In the genomic region with DNA sequence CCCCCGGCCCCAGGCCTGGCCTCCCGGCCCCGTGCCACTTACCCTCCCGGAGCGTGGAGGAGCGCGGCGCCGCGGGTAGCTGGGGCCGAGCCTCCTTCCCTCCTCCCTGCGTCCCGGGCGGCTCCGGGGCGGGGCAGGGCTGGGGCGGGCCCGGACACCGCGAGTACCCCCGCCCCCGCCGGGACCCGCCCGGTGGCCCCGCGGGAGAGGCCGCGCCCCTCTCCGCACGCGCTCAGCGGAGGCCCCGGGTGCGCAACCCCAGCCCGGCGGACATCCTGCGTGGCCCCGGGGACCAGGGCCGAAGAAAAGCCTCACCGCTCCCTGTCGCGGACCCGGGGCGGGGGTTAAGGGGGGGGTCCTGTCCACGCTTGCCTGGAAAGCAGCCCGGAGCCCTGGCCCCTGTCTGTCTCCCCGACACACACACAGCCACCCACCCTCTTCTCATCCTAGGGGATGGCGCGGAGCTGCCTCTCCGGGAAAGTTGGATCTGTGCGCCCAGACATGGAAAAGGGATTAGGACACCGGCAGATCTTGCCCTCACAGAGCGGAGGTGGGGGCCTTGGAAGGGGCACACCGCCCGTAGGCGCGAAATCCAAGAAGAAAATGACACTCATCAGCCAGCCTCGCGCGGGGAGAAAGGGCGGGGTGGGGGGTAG, we compare ENCODE assay signal across 1 cellular context.
A peak's percentile ranks its signal among the peaks of the same experiment; 100 is the strongest.
TF ChIP-seq lines count a peak whose summit lies in the region.

A gene with protein sequence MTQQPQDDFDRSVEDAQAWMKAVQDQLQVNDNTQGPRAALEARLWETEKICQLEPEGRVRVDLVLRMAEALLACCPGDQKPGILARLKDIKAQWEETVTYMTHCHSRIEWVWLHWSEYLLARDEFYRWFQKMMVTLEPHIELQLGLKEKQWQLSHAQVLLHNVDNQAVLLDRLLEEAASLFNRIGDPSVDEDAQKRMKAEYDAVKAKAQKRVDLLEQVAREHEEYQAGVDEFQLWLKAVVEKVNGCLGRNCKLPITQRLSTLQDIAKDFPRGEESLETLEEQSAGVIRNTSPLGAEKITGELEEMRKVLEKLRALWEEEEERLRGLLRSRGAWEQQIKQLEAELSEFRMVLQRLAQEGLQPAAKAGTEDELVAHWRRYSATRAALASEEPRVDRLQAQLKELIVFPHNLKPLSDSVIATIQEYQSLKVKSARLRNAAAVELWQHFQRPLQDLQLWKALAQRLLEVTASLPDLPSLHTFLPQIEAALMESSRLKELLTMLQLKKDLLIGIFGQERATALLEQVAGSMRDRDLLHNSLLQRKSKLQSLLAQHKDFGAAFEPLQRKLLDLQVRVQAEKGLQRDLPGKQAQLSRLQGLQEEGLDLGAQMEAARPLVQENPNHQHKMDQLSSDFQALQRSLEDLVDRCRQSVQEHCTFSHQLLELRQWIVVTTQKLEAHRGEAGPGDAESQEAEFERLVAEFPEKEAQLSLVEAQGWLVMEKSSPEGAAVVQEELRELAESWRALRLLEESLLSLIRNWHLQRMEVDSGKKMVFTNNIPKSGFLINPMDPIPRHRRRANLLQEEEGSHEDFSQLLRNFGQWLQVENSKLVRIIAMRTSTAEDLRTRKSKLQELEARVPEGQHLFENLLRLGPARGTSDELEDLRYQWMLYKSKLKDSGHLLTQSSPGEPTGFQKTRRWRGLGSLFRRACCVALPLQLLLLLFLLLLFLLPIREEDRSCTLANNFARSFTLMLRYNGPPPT (minus strand): TSS at position 97 of the 656 bp plus-strand sequence. CDS start 40,829 bp downstream, outside the sequence.

TF ChIP-seq in HepG2, 621 proteins besides CTCF, POLR2A, EP300 and RAD21 (continued from another document and continues in another):
- TF ChIP-seq, protein P1, sequence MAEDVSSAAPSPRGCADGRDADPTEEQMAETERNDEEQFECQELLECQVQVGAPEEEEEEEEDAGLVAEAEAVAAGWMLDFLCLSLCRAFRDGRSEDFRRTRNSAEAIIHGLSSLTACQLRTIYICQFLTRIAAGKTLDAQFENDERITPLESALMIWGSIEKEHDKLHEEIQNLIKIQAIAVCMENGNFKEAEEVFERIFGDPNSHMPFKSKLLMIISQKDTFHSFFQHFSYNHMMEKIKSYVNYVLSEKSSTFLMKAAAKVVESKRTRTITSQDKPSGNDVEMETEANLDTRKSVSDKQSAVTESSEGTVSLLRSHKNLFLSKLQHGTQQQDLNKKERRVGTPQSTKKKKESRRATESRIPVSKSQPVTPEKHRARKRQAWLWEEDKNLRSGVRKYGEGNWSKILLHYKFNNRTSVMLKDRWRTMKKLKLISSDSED (CRISPR knock-in tag; IDR thresholded peaks at IDR 0.05) = no peak
- no peak for TF ChIP-seq ZNF720 (CRISPR knock-in tag; IDR thresholded peaks at IDR 0.05)
- TF ChIP-seq ZNF326 (CRISPR knock-in tag; IDR thresholded peaks at IDR 0.05; ENCODE audit: borderline replicate concordance) = no peak
- no peak for TF ChIP-seq KDM5B (CRISPR knock-in tag; IDR thresholded peaks at IDR 0.05; ENCODE audit: borderline replicate concordance)
- TF ChIP-seq ZBTB38 (CRISPR knock-in tag; IDR thresholded peaks at IDR 0.05) = 0 out of 2 replicates have a peak, but pooled peaks have one; percentile 7
- TF ChIP-seq TBP (CRISPR knock-in tag; IDR thresholded peaks at IDR 0.05) = no peak
- no peak for TF ChIP-seq ZNF496 (CRISPR knock-in tag; IDR thresholded peaks at IDR 0.05; ENCODE audit: insufficient replicate concordance)
- TF ChIP-seq, protein P2, sequence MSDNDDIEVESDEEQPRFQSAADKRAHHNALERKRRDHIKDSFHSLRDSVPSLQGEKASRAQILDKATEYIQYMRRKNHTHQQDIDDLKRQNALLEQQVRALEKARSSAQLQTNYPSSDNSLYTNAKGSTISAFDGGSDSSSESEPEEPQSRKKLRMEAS (IDR thresholded peaks at IDR 0.05) = peak; percentile 65
- TF ChIP-seq MAZ (IDR thresholded peaks at IDR 0.05; ENCODE audit: borderline replicate concordance, low read depth, low read length) = no peak
- TF ChIP-seq MAZ (CRISPR knock-in tag; IDR thresholded peaks at IDR 0.05; ENCODE audit: low read depth) = peak; percentile 39; the same call in 1 of the 2 replicates
- TF ChIP-seq ZFP62 (CRISPR knock-in tag; IDR thresholded peaks at IDR 0.05) = no peak
- no peak for TF ChIP-seq ZNF768 (CRISPR knock-in tag; IDR thresholded peaks at IDR 0.05)
- no peak for TF ChIP-seq HNRNPL (IDR thresholded peaks at IDR 0.05; ENCODE audit: low read depth, low read length)
- TF ChIP-seq, protein P3, sequence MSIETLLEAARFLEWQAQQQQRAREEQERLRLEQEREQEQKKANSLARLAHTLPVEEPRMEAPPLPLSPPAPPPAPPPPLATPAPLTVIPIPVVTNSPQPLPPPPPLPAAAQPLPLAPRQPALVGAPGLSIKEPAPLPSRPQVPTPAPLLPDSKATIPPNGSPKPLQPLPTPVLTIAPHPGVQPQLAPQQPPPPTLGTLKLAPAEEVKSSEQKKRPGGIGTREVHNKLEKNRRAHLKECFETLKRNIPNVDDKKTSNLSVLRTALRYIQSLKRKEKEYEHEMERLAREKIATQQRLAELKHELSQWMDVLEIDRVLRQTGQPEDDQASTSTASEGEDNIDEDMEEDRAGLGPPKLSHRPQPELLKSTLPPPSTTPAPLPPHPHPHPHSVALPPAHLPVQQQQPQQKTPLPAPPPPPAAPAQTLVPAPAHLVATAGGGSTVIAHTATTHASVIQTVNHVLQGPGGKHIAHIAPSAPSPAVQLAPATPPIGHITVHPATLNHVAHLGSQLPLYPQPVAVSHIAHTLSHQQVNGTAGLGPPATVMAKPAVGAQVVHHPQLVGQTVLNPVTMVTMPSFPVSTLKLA (IDR thresholded peaks at IDR 0.05) = no peak
- TF ChIP-seq, protein P4, sequence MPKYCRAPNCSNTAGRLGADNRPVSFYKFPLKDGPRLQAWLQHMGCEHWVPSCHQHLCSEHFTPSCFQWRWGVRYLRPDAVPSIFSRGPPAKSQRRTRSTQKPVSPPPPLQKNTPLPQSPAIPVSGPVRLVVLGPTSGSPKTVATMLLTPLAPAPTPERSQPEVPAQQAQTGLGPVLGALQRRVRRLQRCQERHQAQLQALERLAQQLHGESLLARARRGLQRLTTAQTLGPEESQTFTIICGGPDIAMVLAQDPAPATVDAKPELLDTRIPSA (CRISPR knock-in tag; IDR thresholded peaks at IDR 0.05; ENCODE audit: borderline replicate concordance) = no peak
- TF ChIP-seq CHCHD3 (CRISPR knock-in tag; IDR thresholded peaks at IDR 0.05) = no peak
- TF ChIP-seq ZNF3 (CRISPR knock-in tag; IDR thresholded peaks at IDR 0.05) = no peak
- TF ChIP-seq SSRP1 (CRISPR knock-in tag; IDR thresholded peaks at IDR 0.05) = no peak
- TF ChIP-seq SAFB2 (CRISPR knock-in tag; IDR thresholded peaks at IDR 0.05; ENCODE audit: borderline replicate concordance, low read depth) = no peak
- TF ChIP-seq, protein P5, sequence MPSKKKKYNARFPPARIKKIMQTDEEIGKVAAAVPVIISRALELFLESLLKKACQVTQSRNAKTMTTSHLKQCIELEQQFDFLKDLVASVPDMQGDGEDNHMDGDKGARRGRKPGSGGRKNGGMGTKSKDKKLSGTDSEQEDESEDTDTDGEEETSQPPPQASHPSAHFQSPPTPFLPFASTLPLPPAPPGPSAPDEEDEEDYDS (CRISPR knock-in tag; IDR thresholded peaks at IDR 0.05) = no peak
- TF ChIP-seq, protein P6, sequence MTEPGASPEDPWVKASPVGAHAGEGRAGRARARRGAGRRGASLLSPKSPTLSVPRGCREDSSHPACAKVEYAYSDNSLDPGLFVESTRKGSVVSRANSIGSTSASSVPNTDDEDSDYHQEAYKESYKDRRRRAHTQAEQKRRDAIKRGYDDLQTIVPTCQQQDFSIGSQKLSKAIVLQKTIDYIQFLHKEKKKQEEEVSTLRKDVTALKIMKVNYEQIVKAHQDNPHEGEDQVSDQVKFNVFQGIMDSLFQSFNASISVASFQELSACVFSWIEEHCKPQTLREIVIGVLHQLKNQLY (CRISPR knock-in tag; IDR thresholded peaks at IDR 0.05) = no peak
- 0 out of 2 replicates have a peak, but pooled peaks have one; percentile 50 for TF ChIP-seq HOXA5 (CRISPR knock-in tag; IDR thresholded peaks at IDR 0.05)
- 0 out of 2 replicates have a peak, but pooled peaks have one; percentile 29 for TF ChIP-seq ZSCAN21 (CRISPR knock-in tag; IDR thresholded peaks at IDR 0.05; ENCODE audit: borderline replicate concordance)
- TF ChIP-seq ZMYM2 (CRISPR knock-in tag; IDR thresholded peaks at IDR 0.05) = no peak
- peak; percentile 53 for TF ChIP-seq ZNF883 (CRISPR knock-in tag; IDR thresholded peaks at IDR 0.05; ENCODE audit: not compliant biosample characterization)
- TF ChIP-seq, protein P7, sequence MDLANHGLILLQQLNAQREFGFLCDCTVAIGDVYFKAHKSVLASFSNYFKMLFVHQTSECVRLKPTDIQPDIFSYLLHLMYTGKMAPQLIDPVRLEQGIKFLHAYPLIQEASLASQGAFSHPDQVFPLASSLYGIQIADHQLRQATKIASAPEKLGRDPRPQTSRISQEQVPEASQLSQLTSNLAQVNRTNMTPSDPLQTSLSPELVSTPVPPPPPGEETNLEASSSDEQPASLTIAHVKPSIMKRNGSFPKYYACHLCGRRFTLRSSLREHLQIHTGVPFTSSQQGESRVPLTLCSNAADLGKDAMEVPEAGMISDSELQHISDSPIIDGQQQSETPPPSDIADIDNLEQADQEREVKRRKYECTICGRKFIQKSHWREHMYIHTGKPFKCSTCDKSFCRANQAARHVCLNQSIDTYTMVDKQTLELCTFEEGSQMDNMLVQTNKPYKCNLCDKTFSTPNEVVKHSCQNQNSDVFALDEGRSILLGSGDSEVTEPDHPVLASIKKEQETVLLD (CRISPR knock-in tag; IDR thresholded peaks at IDR 0.05; ENCODE audit: low read depth) = peak; percentile 47
- TF ChIP-seq, protein P8, sequence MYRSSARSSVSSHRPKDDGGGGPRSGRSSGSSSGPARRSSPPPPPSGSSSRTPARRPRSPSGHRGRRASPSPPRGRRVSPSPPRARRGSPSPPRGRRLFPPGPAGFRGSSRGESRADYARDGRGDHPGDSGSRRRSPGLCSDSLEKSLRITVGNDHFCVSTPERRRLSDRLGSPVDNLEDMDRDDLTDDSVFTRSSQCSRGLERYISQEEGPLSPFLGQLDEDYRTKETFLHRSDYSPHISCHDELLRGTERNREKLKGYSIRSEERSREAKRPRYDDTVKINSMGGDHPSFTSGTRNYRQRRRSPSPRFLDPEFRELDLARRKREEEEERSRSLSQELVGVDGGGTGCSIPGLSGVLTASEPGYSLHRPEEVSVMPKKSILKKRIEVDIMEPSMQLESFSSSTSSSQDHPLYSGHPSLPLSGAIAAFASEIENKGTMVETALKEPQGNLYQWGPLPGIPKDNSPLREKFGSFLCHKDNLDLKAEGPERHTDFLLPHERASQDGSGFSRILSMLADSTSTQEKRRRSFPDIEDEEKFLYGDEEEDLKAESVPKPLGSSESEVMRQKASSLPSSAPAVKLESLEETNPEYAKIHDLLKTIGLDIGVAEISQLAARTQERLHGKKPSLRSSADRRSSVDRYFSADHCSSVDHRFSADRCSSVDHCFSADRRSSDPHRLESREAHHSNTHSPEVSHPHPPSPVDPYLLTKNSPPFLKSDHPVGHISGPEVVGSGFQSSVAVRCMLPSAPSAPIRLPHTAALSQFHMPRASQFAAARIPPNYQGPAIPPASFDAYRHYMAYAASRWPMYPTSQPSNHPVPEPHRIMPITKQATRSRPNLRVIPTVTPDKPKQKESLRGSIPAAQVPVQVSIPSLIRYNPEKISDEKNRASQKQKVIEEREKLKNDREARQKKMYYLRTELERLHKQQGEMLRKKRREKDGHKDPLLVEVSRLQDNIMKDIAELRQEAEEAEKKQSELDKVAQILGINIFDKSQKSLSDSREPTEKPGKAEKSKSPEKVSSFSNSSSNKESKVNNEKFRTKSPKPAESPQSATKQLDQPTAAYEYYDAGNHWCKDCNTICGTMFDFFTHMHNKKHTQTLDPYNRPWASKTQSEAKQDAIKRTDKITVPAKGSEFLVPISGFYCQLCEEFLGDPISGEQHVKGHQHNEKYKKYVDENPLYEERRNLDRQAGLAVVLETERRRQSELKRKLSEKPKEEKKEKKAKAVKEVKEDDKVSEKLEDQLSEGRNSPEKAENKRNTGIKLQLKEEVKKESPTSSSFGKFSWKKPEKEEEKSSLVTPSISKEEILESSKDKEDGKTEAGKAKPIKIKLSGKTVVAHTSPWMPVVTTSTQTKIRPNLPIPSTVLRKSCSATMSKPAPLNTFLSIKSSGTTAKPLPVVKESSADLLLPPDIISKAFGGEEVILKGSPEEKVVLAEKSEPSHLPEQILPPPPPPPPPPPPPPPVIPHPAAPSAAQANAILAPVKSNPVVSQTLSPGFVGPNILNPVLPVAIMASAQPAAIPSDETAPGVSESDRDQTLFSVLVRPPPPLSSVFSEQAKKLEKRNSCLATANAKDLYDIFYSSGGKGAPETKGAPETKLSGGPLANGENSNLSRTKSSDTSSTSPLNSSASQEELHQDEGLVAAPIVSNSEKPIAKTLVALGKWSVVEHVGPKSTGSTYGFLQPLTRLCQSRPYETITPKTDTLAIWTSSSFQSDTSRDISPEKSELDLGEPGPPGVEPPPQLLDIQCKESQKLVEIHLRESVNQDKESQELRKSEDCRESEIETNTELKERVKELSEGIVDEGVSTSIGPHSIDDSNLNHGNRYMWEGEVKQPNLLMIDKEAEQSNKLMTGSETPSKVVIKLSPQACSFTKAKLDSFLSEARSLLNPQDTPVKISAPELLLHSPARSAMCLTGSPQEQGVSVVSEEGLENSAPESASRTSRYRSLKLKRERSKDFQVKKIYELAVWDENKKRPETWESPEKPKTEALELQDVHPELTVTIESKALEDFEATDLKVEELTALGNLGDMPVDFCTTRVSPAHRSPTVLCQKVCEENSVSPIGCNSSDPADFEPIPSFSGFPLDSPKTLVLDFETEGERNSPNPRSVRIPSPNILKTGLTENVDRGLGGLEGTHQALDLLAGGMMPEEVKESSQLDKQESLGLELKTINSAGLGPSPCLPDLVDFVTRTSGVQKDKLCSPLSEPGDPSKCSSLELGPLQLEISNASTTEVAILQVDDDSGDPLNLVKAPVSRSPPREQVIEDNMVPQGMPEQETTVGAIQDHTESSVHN (CRISPR knock-in tag; IDR thresholded peaks at IDR 0.05) = no peak
- no peak for TF ChIP-seq ZNF124 (CRISPR knock-in tag; IDR thresholded peaks at IDR 0.05)
- 0 out of 2 replicates have a peak, but pooled peaks have one; percentile 5 for TF ChIP-seq ZFP90 (CRISPR knock-in tag; IDR thresholded peaks at IDR 0.05; ENCODE audit: borderline replicate concordance)
- TF ChIP-seq ZNF766 (CRISPR knock-in tag; IDR thresholded peaks at IDR 0.05; ENCODE audit: borderline replicate concordance) = no peak
- no peak for TF ChIP-seq HNF4A (CRISPR knock-in tag; IDR thresholded peaks at IDR 0.05)
- no peak for TF ChIP-seq JARID2 (CRISPR knock-in tag; IDR thresholded peaks at IDR 0.05; ENCODE audit: insufficient replicate concordance)
- no peak for TF ChIP-seq ZNF329 (CRISPR knock-in tag; IDR thresholded peaks at IDR 0.05; ENCODE audit: low read depth)
- TF ChIP-seq POLR2G (IDR thresholded peaks at IDR 0.05; ENCODE audit: low read depth, low read length) = 0 out of 2 replicates have a peak, but pooled peaks have one; percentile 21
- 0 out of 2 replicates have a peak, but pooled peaks have one; percentile 16 for TF ChIP-seq ERF (CRISPR knock-in tag; IDR thresholded peaks at IDR 0.05)
- TF ChIP-seq, protein P9, sequence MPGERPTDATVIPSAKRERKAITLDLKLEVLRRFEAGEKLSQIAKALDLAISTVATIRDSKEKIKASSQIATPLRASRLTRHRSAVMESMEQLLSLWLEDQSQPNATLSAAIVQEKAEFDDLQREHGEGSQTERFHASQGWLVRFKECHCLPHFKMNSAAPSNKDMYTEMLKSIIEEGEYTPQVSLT (CRISPR knock-in tag; IDR thresholded peaks at IDR 0.05; ENCODE audit: borderline replicate concordance, low read depth) = no peak
- no peak for TF ChIP-seq FOXO1 (CRISPR knock-in tag; IDR thresholded peaks at IDR 0.05)
- TF ChIP-seq U2AF1 (optimal IDR thresholded peaks at IDR 0.05; ENCODE audit: low read depth, low read length) = no peak
- TF ChIP-seq NR2F2 (IDR thresholded peaks at IDR 0.05; ENCODE audit: borderline replicate concordance, low read depth) = no peak
- peak; percentile 26; the same call in 1 of the 2 replicates for TF ChIP-seq KDM2A (CRISPR knock-in tag; IDR thresholded peaks at IDR 0.05; ENCODE audit: borderline replicate concordance, low read depth)
- no peak; the same call in 1 of the 2 replicates for TF ChIP-seq ZNF564 (CRISPR knock-in tag; IDR thresholded peaks at IDR 0.05)
- peak; percentile 18 for TF ChIP-seq AGO2 (optimal IDR thresholded peaks at IDR 0.05; ENCODE audit: low read depth, low read length)
- TF ChIP-seq ZNF891 (CRISPR knock-in tag; IDR thresholded peaks at IDR 0.05) = peak; percentile 36
